ENCODE assay signal across 19 cellular contexts in genomic region chr20:49635829-49636228, GRCh38.
DNase-seq lines count a peak whose midpoint lies in the region; ATAC-seq and TF ChIP-seq lines count a peak whose summit lies in the region.
"Had no signal": no experiment of that assay in that cellular context is flagged by ENCODE, and none has a peak within 500 bp of the region (broad histone marks: within the 10 kb centered on the region; RNA-seq: fewer than 3 reads in every experiment).

No MANE protein-coding gene starts in this region.

- TF ChIP-seq CTCF in heart right ventricle (IDR thresholded peaks at IDR 0.05) (no peak), endothelial cell (IDR thresholded peaks at IDR 0.05; ENCODE audit: unreplicated experiment) (no peak), psoas muscle (IDR thresholded peaks at IDR 0.05) (no peak)

- ATAC-seq in heart right ventricle = peak in 6 of 8 donors; percentile 15 to 48 (median 27)
- no peak for ATAC-seq in Right ventricle myocardium inferior
- ATAC-seq in psoas muscle = peak in 1 of 4 donors; percentile 9
- ATAC-seq: stimulated activated memory B cell treated with anti-CD40 and anti-IgM and Interleukin-4, amounts not matched to agents 10 μg/mL and 1 μg/mL and 100 μg/mL, for 72 hours had no signal

- H3K4me1 ChIP-seq in heart right ventricle (peaks cover 0 to 49% (median 21%) of the 10 kb centered on the region in 9 donors), psoas muscle (peaks cover 44% of the 10 kb centered on the region)
- H3K4me1 ChIP-seq: parathyroid adenoma had no signal

- H3K4me1 Mint-ChIP-seq in endothelial cell (ENCODE audit: unreplicated experiment) = peaks cover 35% of the 10 kb centered on the region

- H3K27ac ChIP-seq in heart right ventricle (peak overlapping the region in 8 of 10 donors; percentile 29 to 79 (median 56)), psoas muscle (peak overlapping the region; percentile 60)
- H3K27ac ChIP-seq: coronary artery, GM23248, parathyroid adenoma had no signal

- peaks cover 16% of the 10 kb centered on the region for H3K27me3 Mint-ChIP-seq in endothelial cell (ENCODE audit: unreplicated experiment)
- H3K27me3 Mint-ChIP-seq: CD4-positive, alpha-beta memory T cell; stimulated activated memory B cell treated with anti-CD40 and anti-IgM and Interleukin-4, amounts not matched to agents 10 μg/mL and 1 μg/mL and 100 μg/mL, for 72 hours; type B pancreatic cell had no signal

- intact Hi-C loops in heart right ventricle (cut with DNase I) = loop anchor here in 5 of 10 donors (5.0 to 10.0 kb wide), 4 partner anchors 49 to 79 kb away; partner anchors contain the start of gene B4GALT5 (in 3 of the 5)
- intact Hi-C loops in Right ventricle myocardium inferior (cut with DNase I) = loop anchor here (1.0 to 5.0 kb wide), 2 partner anchors 21 to 76 kb away; partner anchors contain the start of gene B4GALT5
- intact Hi-C loops in psoas muscle (cut with DNase I) = no loop called here

- no peak for DNase-seq in heart right ventricle
- no peak for DNase-seq in Right ventricle myocardium inferior (ENCODE audit: missing footprints)
- no peak for DNase-seq in endothelial cell (ENCODE audit: low spot score)
- no peak for DNase-seq in psoas muscle
- no peak for DNase-seq in NAMALWA (ENCODE audit: low spot score)
- DNase-seq in iPS-NIHi11 (ENCODE audit: low spot score) = no peak
- DNase-seq in NCI-H1436 (lab: John Stamatoyannopoulos, UW) = no peak
- no peak for DNase-seq in kidney tubule cell (ENCODE audit: low spot score)
- DNase-seq: activated CD4-positive, alpha-beta T cell treated with anti-CD3 and anti-CD28 coated beads for 48 hours; activated naive CD4-positive, alpha-beta T cell treated with Interleukin-2 at 50 U/mL for 16 hours; CD4-positive, alpha-beta memory T cell; foreskin melanocyte; GM23248; NCI-H345; NK-92 treated with Interleukin-12 subunit alpha and Interleukin-12 subunit beta, amount 100 ng/mL, for 24 hours had no signal

- no peaks in the 10 kb centered on the region for H3K9me3 Mint-ChIP-seq in endothelial cell (ENCODE audit: unreplicated experiment)
- H3K9me3 Mint-ChIP-seq: stimulated activated memory B cell treated with anti-CD40 and anti-IgM and Interleukin-4, amounts not matched to agents 10 μg/mL and 1 μg/mL and 100 μg/mL, for 72 hours; type B pancreatic cell had no signal

- H3K4me3 ChIP-seq in heart right ventricle = no peak overlapping the region
- no peak overlapping the region for H3K4me3 ChIP-seq in psoas muscle
- H3K4me3 ChIP-seq: coronary artery, GM23248 had no signal

- H3K27me3 ChIP-seq in heart right ventricle (no peaks in the 10 kb centered on the region), psoas muscle (ENCODE audit: insufficient read depth in 3 of 3, low read length in 2 of 3) (no peaks in the 10 kb centered on the region)

- no peaks in the 10 kb centered on the region for H3K9me3 ChIP-seq in heart right ventricle
- no peaks in the 10 kb centered on the region for H3K9me3 ChIP-seq in psoas muscle

- H3K36me3 ChIP-seq in heart right ventricle = peaks cover 0 to 81% (median 18%) of the 10 kb centered on the region in 9 donors
- peaks cover 8 to 74% of the 10 kb centered on the region in 2 donors for H3K36me3 ChIP-seq in psoas muscle (ENCODE audit: insufficient read depth in 1 of 2, low read depth in 1 of 2)

- H3K27ac Mint-ChIP-seq in endothelial cell (ENCODE audit: unreplicated experiment) = no peak overlapping the region
- H3K27ac Mint-ChIP-seq: stimulated activated memory B cell treated with anti-CD40 and anti-IgM and Interleukin-4, amounts not matched to agents 10 μg/mL and 1 μg/mL and 100 μg/mL, for 72 hours; type B pancreatic cell had no signal

- peaks cover 62% of the 10 kb centered on the region for H3K36me3 Mint-ChIP-seq in endothelial cell (ENCODE audit: low read depth, unreplicated experiment)

- WGBS in heart right ventricle, 2 donors = 81 to 82% methylated on average over 11 of the region's 11 CpGs
- WGBS in psoas muscle, 3 donors = 55 to 79% (median 63%) methylated on average over 11 of the region's 11 CpGs

- H3K4me3 Mint-ChIP-seq in endothelial cell (ENCODE audit: unreplicated experiment) = peak overlapping the region; percentile 47
- H3K4me3 Mint-ChIP-seq: CD4-positive, alpha-beta memory T cell; stimulated activated memory B cell treated with anti-CD40 and anti-IgM and Interleukin-4, amounts not matched to agents 10 μg/mL and 1 μg/mL and 100 μg/mL, for 72 hours; type B pancreatic cell had no signal
